22 cellular contexts compared by ENCODE assay signal in the genomic region with DNA sequence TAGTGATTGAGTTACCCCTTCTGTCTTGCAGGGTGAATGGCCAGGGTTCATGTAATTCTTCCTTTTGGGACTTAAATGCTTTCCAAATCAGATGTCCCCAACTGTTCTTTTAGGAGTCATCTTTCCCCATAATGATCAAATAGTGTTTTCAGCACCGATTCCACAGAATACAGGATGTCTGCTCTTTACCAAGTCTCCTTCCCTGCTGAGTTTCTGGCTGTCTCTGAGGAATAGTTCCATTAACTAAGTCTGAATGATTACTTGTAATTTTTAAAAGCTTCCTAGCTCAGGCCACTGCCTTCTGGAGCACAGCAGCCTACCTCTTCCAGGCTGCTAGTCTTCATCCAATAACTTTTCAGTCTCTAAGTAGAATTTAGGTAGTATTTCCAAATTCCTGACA.
A peak's percentile ranks its signal among the peaks of the same experiment; 100 is the strongest.
DNase-seq lines count a peak whose midpoint lies in the region; ATAC-seq and TF ChIP-seq lines count a peak whose summit lies in the region.
"Had no signal": no experiment of that assay in that cellular context is flagged by ENCODE, and none has a peak within 500 bp of the region (broad histone marks: within the 10 kb centered on the region; RNA-seq: fewer than 3 reads in every experiment).

No MANE protein-coding gene starts in this region.

- H3K27ac Mint-ChIP-seq in nephron progenitor cell = peak overlapping the region; percentile 93
- no peak overlapping the region for H3K27ac Mint-ChIP-seq in activated CD8-positive, alpha-beta T cell treated with anti-CD3 and anti-CD28 coated beads, Interleukin-2, amount 10 ng/mL, durations not matched to agents 7 days and 5 days
- H3K27ac Mint-ChIP-seq: CD4-positive, CD25-positive, alpha-beta regulatory T cell had no signal

- H3K9me3 Mint-ChIP-seq in nephron progenitor cell = no peaks in the 10 kb centered on the region
- H3K9me3 Mint-ChIP-seq in activated CD8-positive, alpha-beta T cell treated with anti-CD3 and anti-CD28 coated beads, Interleukin-2, amount 10 ng/mL, durations not matched to agents 7 days and 5 days (ENCODE audit: insufficient read depth) = peaks cover 4% of the 10 kb centered on the region

- POLR2A ChIA-PET in activated CD8-positive, alpha-beta T cell treated with anti-CD3 and anti-CD28 coated beads, Interleukin-2, amount 10 ng/mL, durations not matched to agents 7 days and 5 days (lab: Charles Lee) = no interaction called here

- peak; percentile 36 for DNase-seq in NCI-H82 (lab: John Stamatoyannopoulos, UW)
- no peak for DNase-seq in NCI-H82 treated with DMSO at 0.1 percent for 48 hours (lab: John Stamatoyannopoulos, UW; ENCODE audit: unreplicated experiment)
- DNase-seq in cerebellar cortex (ENCODE audit: low spot score) = peak; percentile 41
- no peak for DNase-seq in nephron progenitor cell
- no peak for DNase-seq in activated CD8-positive, alpha-beta T cell treated with anti-CD3 and anti-CD28 coated beads, Interleukin-2, amount 10 ng/mL, durations not matched to agents 7 days and 5 days
- DNase-seq in anterior cingulate cortex (lab: John Stamatoyannopoulos, UW) = no peak
- no peak for DNase-seq in foreskin melanocyte
- DNase-seq in NCI-H1930 (lab: John Stamatoyannopoulos, UW) = no peak
- DNase-seq: 8988T; BE2C; Caco-2; CD4-positive, CD25-positive, alpha-beta regulatory T cell; GOT3; KBM-7; NCI-H1105 treated with DMSO at 0.1 percent for 48 hours; NCI-H1694; NCI-H226; NCI-H526; Peyer's patch; Right ventricle myocardium superior had no signal

- CTCF ChIA-PET in activated CD8-positive, alpha-beta T cell treated with anti-CD3 and anti-CD28 coated beads, Interleukin-2, amount 10 ng/mL, durations not matched to agents 7 days and 5 days (lab: Charles Lee) = no interaction called here

- no peak overlapping the region for H3K4me3 Mint-ChIP-seq in nephron progenitor cell
- no peak overlapping the region for H3K4me3 Mint-ChIP-seq in activated CD8-positive, alpha-beta T cell treated with anti-CD3 and anti-CD28 coated beads, Interleukin-2, amount 10 ng/mL, durations not matched to agents 7 days and 5 days
- H3K4me3 Mint-ChIP-seq: CD4-positive, CD25-positive, alpha-beta regulatory T cell had no signal

- ATAC-seq in activated CD8-positive, alpha-beta T cell treated with anti-CD3 and anti-CD28 coated beads, Interleukin-2, amount 10 ng/mL, durations not matched to agents 7 days and 5 days = no peak
- ATAC-seq: GM12878, HepG2 had no signal

- no peak for TF ChIP-seq CTCF in nephron progenitor cell (IDR thresholded peaks at IDR 0.05)

- no peaks in the 10 kb centered on the region for H3K27me3 Mint-ChIP-seq in nephron progenitor cell (ENCODE audit: low read depth, poor library complexity)
- H3K27me3 Mint-ChIP-seq in activated CD8-positive, alpha-beta T cell treated with anti-CD3 and anti-CD28 coated beads, Interleukin-2, amount 10 ng/mL, durations not matched to agents 7 days and 5 days (ENCODE audit: low read depth) = no peaks in the 10 kb centered on the region
- H3K27me3 Mint-ChIP-seq: CD4-positive, CD25-positive, alpha-beta regulatory T cell had no signal

- peaks cover 50% of the 10 kb centered on the region for H3K4me1 Mint-ChIP-seq in nephron progenitor cell
- H3K4me1 Mint-ChIP-seq in activated CD8-positive, alpha-beta T cell treated with anti-CD3 and anti-CD28 coated beads, Interleukin-2, amount 10 ng/mL, durations not matched to agents 7 days and 5 days (ENCODE audit: low read depth) = no peaks in the 10 kb centered on the region
- H3K4me1 Mint-ChIP-seq: CD4-positive, CD25-positive, alpha-beta regulatory T cell had no signal

- no peaks in the 10 kb centered on the region for H3K36me3 Mint-ChIP-seq in nephron progenitor cell (ENCODE audit: low read depth)
- H3K36me3 Mint-ChIP-seq in activated CD8-positive, alpha-beta T cell treated with anti-CD3 and anti-CD28 coated beads, Interleukin-2, amount 10 ng/mL, durations not matched to agents 7 days and 5 days (ENCODE audit: low read depth) = no peaks in the 10 kb centered on the region
- H3K36me3 Mint-ChIP-seq: CD4-positive, CD25-positive, alpha-beta regulatory T cell had no signal

Comparison
In these comparisons a context has a peak if more than half of its experiments do, and no peak if none do; other contexts are left out.
1. DNase-seq: peak in NCI-H82 (single experiment) and cerebellar cortex (single experiment); none in NCI-H82 treated with DMSO at 0.1 percent for 48 hours (single experiment), nephron progenitor cell (single experiment), activated CD8-positive, alpha-beta T cell treated with anti-CD3 and anti-CD28 coated beads, Interleukin-2, amount 10 ng/mL, durations not matched to agents 7 days and 5 days (single experiment), anterior cingulate cortex (0 of 58), foreskin melanocyte (single experiment) and NCI-H1930 (0 of 2).